Comparison of ENCODE assay signal across 27 cellular contexts in genomic region chr10:112946649-112947048, GRCh38. TPM values are rescaled to one million over a fixed set of nuclear protein-coding genes. Genes with fewer than 3 reads are reported as not detected.
DNase-seq lines count a peak whose midpoint lies in the region; ATAC-seq and TF ChIP-seq lines count a peak whose summit lies in the region.
"Had no signal": no experiment of that assay in that cellular context is flagged by ENCODE, and none has a peak within 500 bp of the region (broad histone marks: within the 10 kb centered on the region; RNA-seq: fewer than 3 reads in every experiment).

No MANE protein-coding gene starts in this region.

- ATAC-seq in WTC11 (no peak), SK-N-SH treated with all-trans-retinoic acid at 6 μM for 48 hours (no peak)
- no peak for ATAC-seq in activated T-cell treated with anti-CD3 and anti-CD28 coated beads, Interleukin-2, amount 50 U/mL, for 4 hours
- ATAC-seq: GM23338; left colon; psoas muscle; stimulated activated effector memory CD8-positive, alpha-beta T cell treated with anti-CD3 and anti-CD28 coated beads, Interleukin-12 subunit alpha, Interleukin-12 subunit beta, amount 100 ng/mL, for 72 hours; upper lobe of right lung had no signal

- WGBS in hepatocyte (ENCODE audit: low lambda C conversion rate, missing lambda C conversion rate) = 94% methylated on average over 3 of the region's 3 CpGs
- 73% methylated on average over 3 of the region's 3 CpGs for WGBS in prostate gland

- H3K4me1 ChIP-seq in hepatocyte (ENCODE audit: insufficient read depth) = peaks cover 14% of the 10 kb centered on the region
- H3K4me1 ChIP-seq in prostate gland (replicated peaks) = no peaks in the 10 kb centered on the region
- H3K4me1 ChIP-seq: psoas muscle had no signal

- H3K27ac Mint-ChIP-seq in Calu3 (ENCODE audit: unreplicated experiment) = peak overlapping the region; percentile 56
- H3K27ac Mint-ChIP-seq in WTC11 = peak overlapping the region; percentile 34; the same call in 1 of the 2 replicates
- H3K27ac Mint-ChIP-seq: activated naive CD8-positive, alpha-beta T cell; B cell; CD4-positive, alpha-beta memory T cell; GM23338; memory B cell; stimulated activated effector memory CD8-positive, alpha-beta T cell treated with anti-CD3 and anti-CD28 coated beads, Interleukin-12 subunit alpha, Interleukin-12 subunit beta, amount 100 ng/mL, for 72 hours had no signal

- BruUV-seq in Calu3 (replicated peaks; lab: Mats Ljungman, UMichigan) = no TSS peak

- no peaks in the 10 kb centered on the region for H3K27me3 ChIP-seq in hepatocyte
- H3K27me3 ChIP-seq in prostate gland (replicated peaks; ENCODE audit: insufficient read depth) = no peaks in the 10 kb centered on the region
- H3K27me3 ChIP-seq: upper lobe of right lung had no signal

- CTCF ChIA-PET in Calu3 (lab: Charles Lee) = interaction anchor here (1.1 kb wide), 1 partner anchor 135 kb away, joined by 4 read pairs; no protein-coding TSS in a partner anchor
- CTCF ChIA-PET in WTC11 (lab: Charles Lee) = no interaction called here

- no peaks in the 10 kb centered on the region for H3K9me3 ChIP-seq in hepatocyte (ENCODE audit: low read depth)
- no peaks in the 10 kb centered on the region for H3K9me3 ChIP-seq in prostate gland
- H3K9me3 ChIP-seq: psoas muscle, upper lobe of right lung had no signal

- H3K4me2 ChIP-seq in hepatocyte = no peak overlapping the region
- H3K4me2 ChIP-seq: KMS-11, PC-9 had no signal

- no peaks in the 10 kb centered on the region for H3K9me3 Mint-ChIP-seq in Calu3 (ENCODE audit: low read depth, unreplicated experiment)
- no peaks in the 10 kb centered on the region for H3K9me3 Mint-ChIP-seq in WTC11
- no peaks in the 10 kb centered on the region for H3K9me3 Mint-ChIP-seq in activated T-cell treated with anti-CD3 and anti-CD28 coated beads, Interleukin-2, amount 50 U/mL, for 4 hours
- H3K9me3 Mint-ChIP-seq: CD4-positive, alpha-beta memory T cell; memory B cell; stimulated activated effector memory CD8-positive, alpha-beta T cell treated with anti-CD3 and anti-CD28 coated beads, Interleukin-12 subunit alpha, Interleukin-12 subunit beta, amount 100 ng/mL, for 72 hours had no signal

- no peaks in the 10 kb centered on the region for H4K20me1 ChIP-seq in hepatocyte (ENCODE audit: insufficient read depth, poor library complexity, severe bottlenecking)

- intact Hi-C loops in Calu3 (cut with micrococcal nuclease; ENCODE audit: unreplicated experiment) (no loop called here), prostate gland (cut with DNase I) (loop anchor here (5.0 kb wide), 1 partner anchor 219 kb away; no protein-coding TSS in a partner anchor)

- H3K27me3 Mint-ChIP-seq in Calu3 (ENCODE audit: unreplicated experiment) (no peaks in the 10 kb centered on the region), WTC11 (ENCODE audit: low read depth) (no peaks in the 10 kb centered on the region; the same call in 1 of the 2 replicates)
- peaks cover 16% of the 10 kb centered on the region for H3K27me3 Mint-ChIP-seq in activated T-cell treated with anti-CD3 and anti-CD28 coated beads, Interleukin-2, amount 50 U/mL, for 4 hours (ENCODE audit: low read depth)

- peak overlapping the region; percentile 69 for H3K27ac ChIP-seq in hepatocyte
- H3K27ac ChIP-seq in prostate gland = no peak overlapping the region
- H3K27ac ChIP-seq: epithelial cell of prostate, KMS-11, PC-9, psoas muscle, upper lobe of right lung had no signal

- H3K4me1 Mint-ChIP-seq in Calu3 (ENCODE audit: low read depth, unreplicated experiment) (peaks cover 26% of the 10 kb centered on the region), WTC11 (peaks cover 43% of the 10 kb centered on the region)
- H3K4me1 Mint-ChIP-seq in activated T-cell treated with anti-CD3 and anti-CD28 coated beads, Interleukin-2, amount 50 U/mL, for 4 hours (ENCODE audit: low read depth) = peaks cover 14% of the 10 kb centered on the region

- DNase-seq in Calu3 = no peak
- no peak for DNase-seq in WTC11 (ENCODE audit: low spot score)
- DNase-seq in hepatocyte (ENCODE audit: low spot score) = peak; percentile 31
- peak; percentile 26 for DNase-seq in prostate gland (ENCODE audit: low spot score)
- no peak for DNase-seq in activated T-cell treated with anti-CD3 and anti-CD28 coated beads, Interleukin-2, amount 50 U/mL, for 4 hours
- no peak for DNase-seq in OCI-M1 (lab: John Stamatoyannopoulos, UW)
- DNase-seq in NCI-H82 (lab: John Stamatoyannopoulos, UW) = no peak
- DNase-seq: activated CD4-positive, alpha-beta T cell treated with anti-CD3 and anti-CD28 coated beads for 48 hours; CD4-positive, alpha-beta memory T cell; effector memory CD4-positive, alpha-beta T cell; hypothalamus; MM.1S; NCI-H2029 treated with DMSO at 0.1 percent for 48 hours; NCI-H526; PC-9; SHP77; upper lobe of right lung had no signal

- H3K79me2 ChIP-seq in hepatocyte = peaks cover 7% of the 10 kb centered on the region

- peaks cover 22% of the 10 kb centered on the region for H3K36me3 Mint-ChIP-seq in Calu3 (ENCODE audit: insufficient read depth, unreplicated experiment)
- H3K36me3 Mint-ChIP-seq in WTC11 = peaks cover 5% of the 10 kb centered on the region; the same call in 1 of the 2 replicates
- no peaks in the 10 kb centered on the region for H3K36me3 Mint-ChIP-seq in activated T-cell treated with anti-CD3 and anti-CD28 coated beads, Interleukin-2, amount 50 U/mL, for 4 hours (ENCODE audit: insufficient read depth)
- H3K36me3 Mint-ChIP-seq: activated naive CD8-positive, alpha-beta T cell; memory B cell; stimulated activated effector memory CD8-positive, alpha-beta T cell treated with anti-CD3 and anti-CD28 coated beads, Interleukin-12 subunit alpha, Interleukin-12 subunit beta, amount 100 ng/mL, for 72 hours had no signal

- H3K4me3 ChIP-seq in hepatocyte (no peak overlapping the region), prostate gland (no peak overlapping the region)
- H3K4me3 ChIP-seq: GM23338, PC-9, psoas muscle, upper lobe of right lung had no signal

- no peak for TF ChIP-seq CTCF in Calu3 (IDR thresholded peaks at IDR 0.05; ENCODE audit: unreplicated experiment)
- no peak for TF ChIP-seq CTCF in WTC11 (IDR thresholded peaks at IDR 0.05)
- no peak for TF ChIP-seq CTCF in hepatocyte (IDR thresholded peaks at IDR 0.05; ENCODE audit: poor library complexity)
- no peak for TF ChIP-seq CTCF in prostate gland (IDR thresholded peaks at IDR 0.05)

- no peaks in the 10 kb centered on the region for H3K36me3 ChIP-seq in hepatocyte (replicated peaks; ENCODE audit: insufficient read depth, low read depth)
- no peaks in the 10 kb centered on the region for H3K36me3 ChIP-seq in prostate gland
- H3K36me3 ChIP-seq: upper lobe of right lung had no signal

- H2AFZ ChIP-seq in hepatocyte = no peak overlapping the region
- H2AFZ ChIP-seq: GM23338, PC-9 had no signal

- POLR2A ChIA-PET in WTC11 (lab: Charles Lee) = no interaction called here

- no peaks in the 10 kb centered on the region for H3K9me2 ChIP-seq in hepatocyte (replicated peaks; ENCODE audit: insufficient read depth)

- H3K4me3 Mint-ChIP-seq in Calu3 (ENCODE audit: low read depth, unreplicated experiment) (no peak overlapping the region), WTC11 (no peak overlapping the region)
- no peak overlapping the region for H3K4me3 Mint-ChIP-seq in activated T-cell treated with anti-CD3 and anti-CD28 coated beads, Interleukin-2, amount 50 U/mL, for 4 hours
- H3K4me3 Mint-ChIP-seq: activated naive CD8-positive, alpha-beta T cell; B cell; CD4-positive, alpha-beta memory T cell; GM23338; memory B cell; stimulated activated effector memory CD8-positive, alpha-beta T cell treated with anti-CD3 and anti-CD28 coated beads, Interleukin-12 subunit alpha, Interleukin-12 subunit beta, amount 100 ng/mL, for 72 hours had no signal

- no peak for TF ChIP-seq POLR2A in prostate gland (IDR thresholded peaks at IDR 0.05)

TF ChIP-seq in WTC11, 78 proteins besides CTCF, POLR2A, EP300 and RAD21:
- TF ChIP-seq RELA (CRISPR knock-in tag; IDR thresholded peaks at IDR 0.05; ENCODE audit: borderline replicate concordance) = no peak
- TF ChIP-seq HMGA2 (CRISPR knock-in tag; IDR thresholded peaks at IDR 0.05) = no peak
- TF ChIP-seq TP53 (CRISPR knock-in tag; IDR thresholded peaks at IDR 0.05) = no peak
- no peak for TF ChIP-seq ZNF317 (CRISPR knock-in tag; IDR thresholded peaks at IDR 0.05; ENCODE audit: borderline replicate concordance, low read depth)
- no peak for TF ChIP-seq ETV6 (CRISPR knock-in tag; IDR thresholded peaks at IDR 0.05)
- no peak for TF ChIP-seq FOXK1 (CRISPR knock-in tag; IDR thresholded peaks at IDR 0.05)
- no peak for TF ChIP-seq PRRX2 (CRISPR knock-in tag; IDR thresholded peaks at IDR 0.05)

TF ChIP-seq in SK-N-SH treated with all-trans-retinoic acid at 6 μM for 48 hours, 23 proteins besides CTCF, POLR2A, EP300 and RAD21:
- TF ChIP-seq PATZ1 (CRISPR knock-in tag; IDR thresholded peaks at IDR 0.05; ENCODE audit: borderline replicate concordance) = no peak
- no peak for TF ChIP-seq ZNF70 (CRISPR knock-in tag; IDR thresholded peaks at IDR 0.05)
- no peak for TF ChIP-seq SNAI2 (CRISPR knock-in tag; IDR thresholded peaks at IDR 0.05)
- TF ChIP-seq ISL1 (CRISPR knock-in tag; IDR thresholded peaks at IDR 0.05) = no peak
- TF ChIP-seq ESRRG (CRISPR knock-in tag; IDR thresholded peaks at IDR 0.05) = no peak
- no peak for TF ChIP-seq RARB (CRISPR knock-in tag; IDR thresholded peaks at IDR 0.05)
- no peak for TF ChIP-seq CSDC2 (CRISPR knock-in tag; IDR thresholded peaks at IDR 0.05)

RNA-seq across cellular contexts. Expression of gene TCF7L2, which starts 3.4 kb away (rescaled TPM):
- total RNA-seq in Calu3 (2022) = 36.6 and 43.0 TPM in 2 replicates
- 44.5 to 51.4 TPM (median 51.1 TPM) in 3 replicates for total RNA-seq in WTC11 (2021)
- total RNA-seq in hepatocyte = 14.8 and 18.7 TPM in 2 replicates
- polyA plus RNA-seq in hepatocyte = 28.8 and 34.1 TPM in 2 replicates
- total RNA-seq in prostate gland = 10 to 100 TPM in 1 of 2 donors, 1 to 10 TPM in 1; 9.8 to 29.8 TPM
- total RNA-seq in activated T-cell treated with anti-CD3 and anti-CD28 coated beads, Interleukin-2, amount 50 U/mL, for 4 hours = 1 to 10 TPM in 1 of 3 donors, under 1 TPM in 2; 0.76 to 1.9 (median 0.90) TPM

Comparison
In these comparisons a context has a peak if more than half of its experiments do, and no peak if none do; other contexts are left out.
1. DNase-seq: peak in hepatocyte (single experiment) and prostate gland (single experiment); none in Calu3 (single experiment), WTC11 (single experiment), activated T-cell treated with anti-CD3 and anti-CD28 coated beads, Interleukin-2, amount 50 U/mL, for 4 hours (single experiment), OCI-M1 (single experiment) and NCI-H82 (single experiment).